In genomic region chr12:1639538-1639937, GRCh38 we compare ENCODE assay signal across 16 cellular contexts. TPM values are rescaled to one million over a fixed set of nuclear protein-coding genes. Genes with fewer than 3 reads are reported as not detected.
"Had no signal": no experiment of that assay in that cellular context is flagged by ENCODE, and none has a peak within 500 bp of the region (broad histone marks: within the 10 kb centered on the region; RNA-seq: fewer than 3 reads in every experiment).

No MANE protein-coding gene starts in this region.

- DNase-seq: activated B cell treated with CpG ODN at 0.5 μM for 24 hours; activated CD4-positive, alpha-beta T cell treated with anti-CD3 and anti-CD28 coated beads, Interleukin-2, amount 10 ng/mL, durations not matched to agents 7 days and 5 days; activated CD8-positive, alpha-beta memory T cell treated with anti-CD3 and anti-CD28 coated beads for 24 hours; activated naive CD4-positive, alpha-beta T cell; aorta; dorsolateral prefrontal cortex; endodermal cell; gastrocnemius medialis; naive thymus-derived CD8-positive, alpha-beta T cell; stimulated activated CD4-positive, alpha-beta T cell treated with anti-CD3 and anti-CD28 coated beads, Interleukin-4, amount 100 ng/mL, for 24 hours; stimulated activated naive CD4-positive, alpha-beta T cell treated with Interleukin-2 at 50 U/mL for 16 hours had no signal

- H3K4me3 ChIP-seq: breast epithelium, dorsolateral prefrontal cortex, gastrocnemius medialis, heart left ventricle, right atrium auricular region, skin epidermis had no signal

- H3K27me3 ChIP-seq: breast epithelium, dorsolateral prefrontal cortex, gastrocnemius medialis, heart left ventricle, right atrium auricular region had no signal

- H3K36me3 ChIP-seq: breast epithelium, gastrocnemius medialis, heart left ventricle, right atrium auricular region had no signal

- H3K36me3 Mint-ChIP-seq: naive thymus-derived CD8-positive, alpha-beta T cell had no signal

- H3K27ac ChIP-seq: breast epithelium, gastrocnemius medialis, heart left ventricle, right atrium auricular region, skin epidermis had no signal

- H3K9me3 ChIP-seq: breast epithelium, gastrocnemius medialis, heart left ventricle, right atrium auricular region had no signal

- H3K27ac Mint-ChIP-seq: activated B cell treated with CpG ODN at 0.5 μM for 24 hours; activated CD4-positive, alpha-beta T cell treated with anti-CD3 and anti-CD28 coated beads, Interleukin-2, amount 10 ng/mL, durations not matched to agents 7 days and 5 days; endodermal cell; naive thymus-derived CD8-positive, alpha-beta T cell had no signal

- ATAC-seq: gastrocnemius medialis; heart left ventricle; naive thymus-derived CD8-positive, alpha-beta T cell had no signal

- H3K9me3 Mint-ChIP-seq: activated B cell treated with CpG ODN at 0.5 μM for 24 hours; activated CD4-positive, alpha-beta T cell treated with anti-CD3 and anti-CD28 coated beads, Interleukin-2, amount 10 ng/mL, durations not matched to agents 7 days and 5 days; endodermal cell; naive thymus-derived CD8-positive, alpha-beta T cell had no signal

- H3K4me1 Mint-ChIP-seq: activated B cell treated with CpG ODN at 0.5 μM for 24 hours; activated CD4-positive, alpha-beta T cell treated with anti-CD3 and anti-CD28 coated beads, Interleukin-2, amount 10 ng/mL, durations not matched to agents 7 days and 5 days had no signal

- H3K4me3 Mint-ChIP-seq: activated B cell treated with CpG ODN at 0.5 μM for 24 hours; activated CD4-positive, alpha-beta T cell treated with anti-CD3 and anti-CD28 coated beads, Interleukin-2, amount 10 ng/mL, durations not matched to agents 7 days and 5 days; endodermal cell; naive thymus-derived CD8-positive, alpha-beta T cell had no signal

RNA-seq across cellular contexts. Expression of gene WNT5B, which starts 10.5 kb away (rescaled TPM):
- total RNA-seq: mononuclear cell; naive thymus-derived CD8-positive, alpha-beta T cell had no signal
- polyA plus RNA-seq: naive thymus-derived CD8-positive, alpha-beta T cell had no signal
